In genomic region chr4:113368056-113368455, GRCh38 we compare ENCODE assay signal across 26 cellular contexts.
DNase-seq lines count a peak whose midpoint lies in the region; ATAC-seq and TF ChIP-seq lines count a peak whose summit lies in the region.
"Had no signal": no experiment of that assay in that cellular context is flagged by ENCODE, and none has a peak within 500 bp of the region (broad histone marks: within the 10 kb centered on the region; RNA-seq: fewer than 3 reads in every experiment).

No MANE protein-coding gene starts in this region.

- H3K4me1 Mint-ChIP-seq in HFFc6 (ENCODE audit: low read depth): peaks cover 12% of the 10 kb centered on the region
- no peaks in the 10 kb centered on the region for H3K4me1 Mint-ChIP-seq in activated CD8-positive, alpha-beta memory T cell treated with anti-CD3 and anti-CD28 coated beads, Interleukin-2, amount 10 ng/mL, durations not matched to agents 7 days and 5 days
- H3K4me1 Mint-ChIP-seq: activated naive CD8-positive, alpha-beta T cell treated with anti-CD3 and anti-CD28 coated beads, Interleukin-2, amount 50 U/mL, for 24 hours; CD8-positive, alpha-beta memory T cell; central memory CD8-positive, alpha-beta T cell; H9; T-helper 17 cell had no signal

- in situ Hi-C loops in astrocyte of the spinal cord (cut with HindIII; ENCODE audit: low sequenced_read_pairs): no loop called here

- peak; percentile 83 for DNase-seq in AG10803 (ENCODE audit: low read depth)
- peak; percentile 62 for DNase-seq in HFFc6
- DNase-seq in astrocyte of the spinal cord (ENCODE audit: low read depth, low spot score): peak; percentile 69
- peak; percentile 37 for DNase-seq in kidney tubule cell (ENCODE audit: low spot score)
- DNase-seq in activated CD8-positive, alpha-beta memory T cell treated with anti-CD3 and anti-CD28 coated beads, Interleukin-2, amount 10 ng/mL, durations not matched to agents 7 days and 5 days: no peak
- DNase-seq in NCI-H2029 treated with DMSO at 0.1 percent for 48 hours (lab: John Stamatoyannopoulos, UW): no peak
- no peak for DNase-seq in NCI-H2171 (lab: John Stamatoyannopoulos, UW)
- DNase-seq in NCI-H1694 (lab: John Stamatoyannopoulos, UW): no peak
- DNase-seq: ACHN; activated effector memory CD4-positive, alpha-beta T cell treated with anti-CD3 and anti-CD28 coated beads, Interleukin-2, amount 50 U/mL, for 16 hours; activated naive CD8-positive, alpha-beta T cell treated with anti-CD3 and anti-CD28 coated beads, Interleukin-2, amount 50 U/mL, for 24 hours; CD8-positive, alpha-beta memory T cell; DMS53; H9; KBM-7; left lung; midbrain; MV-4-11; NCI-H510A treated with DMSO at 0.1 percent for 48 hours; Peyer's patch; T-helper 17 cell had no signal

- no peak for TF ChIP-seq CTCF in AG10803 (conservative IDR thresholded peaks at IDR 0.05; ENCODE audit: low read length)
- TF ChIP-seq CTCF in HFFc6 (IDR thresholded peaks at IDR 0.05): no peak
- TF ChIP-seq CTCF in astrocyte of the spinal cord (IDR thresholded peaks at IDR 0.05; ENCODE audit: low read depth, low read length): no peak

- no peak overlapping the region for H3K4me3 Mint-ChIP-seq in HFFc6
- H3K4me3 Mint-ChIP-seq in activated CD8-positive, alpha-beta memory T cell treated with anti-CD3 and anti-CD28 coated beads, Interleukin-2, amount 10 ng/mL, durations not matched to agents 7 days and 5 days: no peak overlapping the region
- H3K4me3 Mint-ChIP-seq: activated naive CD8-positive, alpha-beta T cell treated with anti-CD3 and anti-CD28 coated beads, Interleukin-2, amount 50 U/mL, for 24 hours; CD8-positive, alpha-beta memory T cell; central memory CD8-positive, alpha-beta T cell; H9; natural killer cell treated with Interleukin-12 subunit alpha and Interleukin-12 subunit beta and Interleukin-15 and Interleukin-18, amount 100 ng/mL, for 72 hours; T-helper 17 cell had no signal

- no peaks in the 10 kb centered on the region for H3K9me3 Mint-ChIP-seq in HFFc6
- no peaks in the 10 kb centered on the region for H3K9me3 Mint-ChIP-seq in activated CD8-positive, alpha-beta memory T cell treated with anti-CD3 and anti-CD28 coated beads, Interleukin-2, amount 10 ng/mL, durations not matched to agents 7 days and 5 days (ENCODE audit: low read depth)
- H3K9me3 Mint-ChIP-seq: activated naive CD8-positive, alpha-beta T cell treated with anti-CD3 and anti-CD28 coated beads, Interleukin-2, amount 50 U/mL, for 24 hours; CD8-positive, alpha-beta memory T cell; central memory CD8-positive, alpha-beta T cell; H9; natural killer cell treated with Interleukin-12 subunit alpha and Interleukin-12 subunit beta and Interleukin-15 and Interleukin-18, amount 100 ng/mL, for 72 hours had no signal

- no peak overlapping the region for H3K4me3 ChIP-seq in AG10803 (ENCODE audit: low read length)
- no peak overlapping the region for H3K4me3 ChIP-seq in astrocyte of the spinal cord (ENCODE audit: low read depth, low read length)
- H3K4me3 ChIP-seq: left lung, Peyer's patch, SJSA1, vagina had no signal

- no peaks in the 10 kb centered on the region; the same call in 1 of the 2 replicates for H3K27me3 Mint-ChIP-seq in HFFc6 (ENCODE audit: insufficient read depth)
- H3K27me3 Mint-ChIP-seq in activated CD8-positive, alpha-beta memory T cell treated with anti-CD3 and anti-CD28 coated beads, Interleukin-2, amount 10 ng/mL, durations not matched to agents 7 days and 5 days: no peaks in the 10 kb centered on the region

- ATAC-seq in activated CD8-positive, alpha-beta memory T cell treated with anti-CD3 and anti-CD28 coated beads, Interleukin-2, amount 10 ng/mL, durations not matched to agents 7 days and 5 days: no peak
- ATAC-seq: activated naive CD8-positive, alpha-beta T cell treated with anti-CD3 and anti-CD28 coated beads, Interleukin-2, amount 50 U/mL, for 24 hours; left lung; natural killer cell treated with Interleukin-12 subunit alpha and Interleukin-12 subunit beta and Interleukin-15 and Interleukin-18, amount 100 ng/mL, for 72 hours; sciatic nerve; T-helper 17 cell had no signal

- CTCF ChIA-PET in activated CD8-positive, alpha-beta memory T cell treated with anti-CD3 and anti-CD28 coated beads, Interleukin-2, amount 10 ng/mL, durations not matched to agents 7 days and 5 days (lab: Charles Lee): no interaction called here

- H3K36me3 Mint-ChIP-seq in HFFc6 (ENCODE audit: low read depth): no peaks in the 10 kb centered on the region
- H3K36me3 Mint-ChIP-seq in activated CD8-positive, alpha-beta memory T cell treated with anti-CD3 and anti-CD28 coated beads, Interleukin-2, amount 10 ng/mL, durations not matched to agents 7 days and 5 days: no peaks in the 10 kb centered on the region
- H3K36me3 Mint-ChIP-seq: CD8-positive, alpha-beta memory T cell; natural killer cell treated with Interleukin-12 subunit alpha and Interleukin-12 subunit beta and Interleukin-15 and Interleukin-18, amount 100 ng/mL, for 72 hours had no signal

- peak overlapping the region; percentile 32; the same call in 1 of the 2 replicates for H3K27ac Mint-ChIP-seq in HFFc6
- H3K27ac Mint-ChIP-seq in activated CD8-positive, alpha-beta memory T cell treated with anti-CD3 and anti-CD28 coated beads, Interleukin-2, amount 10 ng/mL, durations not matched to agents 7 days and 5 days: no peak overlapping the region
- H3K27ac Mint-ChIP-seq: activated naive CD8-positive, alpha-beta T cell treated with anti-CD3 and anti-CD28 coated beads, Interleukin-2, amount 50 U/mL, for 24 hours; CD8-positive, alpha-beta memory T cell; H9; natural killer cell treated with Interleukin-12 subunit alpha and Interleukin-12 subunit beta and Interleukin-15 and Interleukin-18, amount 100 ng/mL, for 72 hours; T-helper 17 cell had no signal

Comparison
In these comparisons a context has a peak if more than half of its experiments do, and no peak if none do; other contexts are left out.
1. DNase-seq: peak in AG10803 (single experiment), HFFc6 (single experiment), astrocyte of the spinal cord (single experiment) and kidney tubule cell (single experiment); none in activated CD8-positive, alpha-beta memory T cell treated with anti-CD3 and anti-CD28 coated beads, Interleukin-2, amount 10 ng/mL, durations not matched to agents 7 days and 5 days (single experiment), NCI-H2029 treated with DMSO at 0.1 percent for 48 hours (single experiment), NCI-H2171 (single experiment) and NCI-H1694 (single experiment).